In the genomic region with DNA sequence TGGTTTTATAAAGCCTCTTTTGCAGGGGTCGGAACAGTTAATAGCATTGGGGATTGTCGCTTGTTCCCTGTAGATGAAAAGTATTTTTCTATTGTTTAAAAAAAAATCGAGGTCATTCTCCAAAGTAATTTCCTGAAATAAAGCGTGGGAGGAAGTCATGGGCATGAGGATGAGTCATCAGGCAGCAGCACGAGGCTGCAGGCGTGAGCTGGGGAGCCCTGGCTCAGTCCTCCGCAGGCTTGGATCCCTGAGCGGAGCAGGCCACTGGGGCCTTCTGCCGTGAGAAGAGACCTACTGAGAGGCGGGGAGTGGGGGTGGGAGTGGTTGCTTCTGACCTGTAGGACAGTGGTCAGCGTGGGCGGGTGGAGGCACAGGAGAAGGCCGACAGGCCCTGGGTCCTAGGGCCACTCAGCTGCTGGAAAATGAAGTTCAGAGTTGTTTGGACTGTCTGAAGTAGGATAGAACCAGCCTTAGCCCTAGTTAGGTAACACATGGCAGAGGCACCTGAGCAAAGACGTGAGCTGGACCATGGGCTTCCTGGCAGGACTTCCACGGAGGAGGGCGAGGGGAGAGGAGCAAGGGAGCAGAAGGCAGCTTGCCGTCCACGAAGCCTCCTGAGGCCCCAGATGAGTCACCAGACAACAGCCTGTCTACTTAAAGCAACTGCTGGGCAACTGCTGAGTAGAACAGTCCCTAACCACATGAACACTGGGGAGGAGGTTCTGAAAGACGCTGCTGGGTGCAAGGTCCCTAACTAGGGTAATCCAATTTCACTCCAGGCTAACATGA, we compare ENCODE assay signal across 7 cellular contexts. TPM values are rescaled to one million over a fixed set of nuclear protein-coding genes. Genes with fewer than 3 reads are reported as not detected.
DNase-seq lines count a peak whose midpoint lies in the region; ATAC-seq and TF ChIP-seq lines count a peak whose summit lies in the region.

No MANE protein-coding gene starts in this region.

- intact Hi-C loops in uterus (cut with DNase I; ENCODE audit: low total_unique reads), result no loop called here

- H3K79me2 ChIP-seq in Loucy (ENCODE audit: insufficient read depth, low read length) (no peaks in the 10 kb centered on the region), neural progenitor cell (ENCODE audit: low read depth) (no peaks in the 10 kb centered on the region)

- H3K9ac ChIP-seq in Loucy (ENCODE audit: low read depth, low read length, poor library complexity, severe bottlenecking) (peak overlapping the region; percentile 25), neural progenitor cell (no peak overlapping the region)

- H3K27ac ChIP-seq in neural progenitor cell, result no peak overlapping the region
- H3K27ac ChIP-seq in uterus, result peak overlapping the region; percentile 96 to 98

- H3K9me2 ChIP-seq in Loucy (replicated peaks; ENCODE audit: low read depth, low read length), result no peaks in the 10 kb centered on the region

- H4K20me1 ChIP-seq in Loucy (ENCODE audit: insufficient read depth, low read length, poor library complexity, severe bottlenecking) (no peaks in the 10 kb centered on the region), neural progenitor cell (ENCODE audit: low read depth) (no peaks in the 10 kb centered on the region)

- H3K4me3 ChIP-seq in Loucy (ENCODE audit: low read length, poor library complexity, severe bottlenecking), result no peak overlapping the region
- H3K4me3 ChIP-seq in neural progenitor cell, result no peak overlapping the region
- H3K4me3 ChIP-seq in uterus, result no peak overlapping the region

- H3K9me3 ChIP-seq in Loucy (ENCODE audit: insufficient read depth, low read depth, low read length) (peaks cover 6% of the 10 kb centered on the region; the same call in 1 of the 2 replicates), neural progenitor cell (ENCODE audit: low read depth) (no peaks in the 10 kb centered on the region), uterus (no peaks in the 10 kb centered on the region)

- H3K4me2 ChIP-seq in Loucy (ENCODE audit: low read depth, low read length, poor library complexity, severe bottlenecking) (peak overlapping the region; percentile 24), neural progenitor cell (no peak overlapping the region)

- H3K4me1 ChIP-seq in Loucy (ENCODE audit: insufficient read depth, low read length, poor library complexity, severe bottlenecking), result peaks cover 30% of the 10 kb centered on the region
- peaks cover 7% of the 10 kb centered on the region for H3K4me1 ChIP-seq in neural progenitor cell
- H3K4me1 ChIP-seq in uterus, result peaks cover 15 to 17% of the 10 kb centered on the region in 2 donors

- H3F3A ChIP-seq in Loucy (ENCODE audit: low read depth) (peaks cover 1% of the 10 kb centered on the region; the same call in 1 of the 2 replicates), neural progenitor cell (ENCODE audit: low read depth) (peaks cover 14% of the 10 kb centered on the region)

- ATAC-seq in GM18498 (IDR thresholded peaks at IDR 0.05; ENCODE audit: unreplicated experiment), result peak; percentile 58

- peaks cover 7% of the 10 kb centered on the region for H3K36me3 Mint-ChIP-seq in neural progenitor cell

- peak; percentile 25 to 51 for TF ChIP-seq POLR2A in uterus (IDR thresholded peaks at IDR 0.05)

- H3K27me3 Mint-ChIP-seq in neural progenitor cell (ENCODE audit: insufficient read depth, low read depth), result peaks cover 14% of the 10 kb centered on the region

- peaks cover 28% of the 10 kb centered on the region for H3K4me1 Mint-ChIP-seq in neural progenitor cell

- H3K27me3 ChIP-seq in Loucy (ENCODE audit: insufficient read depth, low read length, poor library complexity, severe bottlenecking), result no peaks in the 10 kb centered on the region
- no peaks in the 10 kb centered on the region for H3K27me3 ChIP-seq in neural progenitor cell
- no peaks in the 10 kb centered on the region for H3K27me3 ChIP-seq in uterus

- H2AFZ ChIP-seq in Loucy (ENCODE audit: low read length), result no peak overlapping the region
- H2AFZ ChIP-seq in neural progenitor cell (replicated peaks), result peak overlapping the region; percentile 17

- H3K4me3 Mint-ChIP-seq in neural progenitor cell, result peak overlapping the region; percentile 27

- no peak for TF ChIP-seq CTCF in Loucy (conservative IDR thresholded peaks at IDR 0.05; ENCODE audit: low read length)
- no peak for TF ChIP-seq CTCF in neural progenitor cell (IDR thresholded peaks at IDR 0.05)
- no peak for TF ChIP-seq CTCF in uterus (IDR thresholded peaks at IDR 0.05)

- peaks cover 12% of the 10 kb centered on the region for H3K9me3 Mint-ChIP-seq in neural progenitor cell

- peak overlapping the region; percentile 51 for H3K27ac Mint-ChIP-seq in neural progenitor cell

- H3K36me3 ChIP-seq in Loucy (ENCODE audit: insufficient read depth, low read length) (no peaks in the 10 kb centered on the region), neural progenitor cell (no peaks in the 10 kb centered on the region), uterus (no peaks in the 10 kb centered on the region)

- peak; percentile 22 for DNase-seq in activated CD8-positive, alpha-beta memory T cell treated with anti-CD3 and anti-CD28 coated beads, Interleukin-2, amount 50 U/mL, for 4 hours
- peak; percentile 96 for DNase-seq in fibroblast of gingiva (ENCODE audit: low read depth)
- no peak for DNase-seq in neural progenitor cell (ENCODE audit: low spot score)
- peak; percentile 93 to 94 for DNase-seq in uterus
- no peak for DNase-seq in NCI-H1930 (lab: John Stamatoyannopoulos, UW)

RNA-seq across cellular contexts. Expression of a gene that starts 21.1 kb away (rescaled TPM):
- total RNA-seq in neural progenitor cell (ENCODE audit: low replicate concordance), result 0.99 TPM in 1 of 2 replicates, not detected in the other
- 100 to 1,000 TPM in 3 of 4 donors, 10 to 100 TPM in 1; 71.9 to 486 (median 216) TPM for total RNA-seq in uterus

RNA-seq across cellular contexts. Expression of a gene that starts 56.5 kb away (rescaled TPM):
- total RNA-seq in neural progenitor cell (ENCODE audit: low replicate concordance), result 72.6 and 125 TPM in 2 replicates
- 10 to 100 TPM in 3 of 4 donors, 1 to 10 TPM in 1; 8.5 to 88.7 (median 27.9) TPM for total RNA-seq in uterus

Comparison
In these comparisons a context has a peak if more than half of its experiments do, and no peak if none do; other contexts are left out.
1. DNase-seq: peak in activated CD8-positive, alpha-beta memory T cell treated with anti-CD3 and anti-CD28 coated beads, Interleukin-2, amount 50 U/mL, for 4 hours (single experiment), fibroblast of gingiva (single experiment) and uterus (2 of 2); none in neural progenitor cell (single experiment) and NCI-H1930 (0 of 2).
2. RNA of a gene that starts 21.1 kb away (total RNA-seq): 71.9 to 486 TPM in uterus; 0.99 TPM in neural progenitor cell; every median in the first group is over 10 times any median in the second.